Comparison of ENCODE assay signal across 9 cellular contexts in the genomic region with DNA sequence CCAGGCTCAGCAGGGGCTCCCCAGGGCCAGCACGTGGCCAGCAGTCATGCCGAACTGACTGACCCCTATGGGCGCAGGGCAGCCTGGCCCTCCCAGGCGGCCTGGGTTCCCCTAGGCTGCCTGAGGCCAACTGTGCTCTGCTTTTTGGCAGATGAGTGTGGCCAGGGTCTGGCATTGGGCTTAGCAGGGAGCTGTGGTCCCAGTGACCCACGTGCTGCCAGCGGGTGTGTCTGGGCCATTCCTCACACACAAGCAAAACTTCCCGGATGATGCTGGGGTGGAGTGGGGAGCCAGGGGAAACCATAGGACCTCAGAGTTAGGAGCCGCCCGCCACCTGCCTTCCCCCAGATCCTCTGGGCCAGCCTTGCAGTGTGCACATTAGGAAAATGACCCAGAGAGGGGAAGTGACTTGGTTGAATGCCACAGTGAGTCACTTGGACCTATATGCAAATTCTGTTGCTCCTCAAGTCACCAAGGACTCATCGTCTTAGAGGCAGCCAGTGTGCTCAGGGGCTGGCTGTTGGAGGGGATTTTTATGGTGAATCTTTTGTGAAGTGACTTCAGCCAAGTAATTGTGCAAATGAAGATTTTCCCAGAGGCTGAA. TPM values are rescaled to one million over a fixed set of nuclear protein-coding genes. Genes with fewer than 3 reads are reported as not detected.
DNase-seq lines count a peak whose midpoint lies in the region; ATAC-seq and TF ChIP-seq lines count a peak whose summit lies in the region.
"Had no signal": no experiment of that assay in that cellular context is flagged by ENCODE, and none has a peak within 500 bp of the region (broad histone marks: within the 10 kb centered on the region; RNA-seq: fewer than 3 reads in every experiment).

No MANE protein-coding gene starts in this region.

- ATAC-seq in CD4-positive, alpha-beta T cell (ENCODE audit: poor library complexity): peak; percentile 43
- ATAC-seq in GM19023 (IDR thresholded peaks at IDR 0.05; ENCODE audit: unreplicated experiment) (peak; percentile 74), HG03095 (IDR thresholded peaks at IDR 0.05; ENCODE audit: unreplicated experiment) (peak; percentile 49)

- H3K4me3 Mint-ChIP-seq in CD4-positive, alpha-beta T cell: peak overlapping the region; percentile 82

- intact Hi-C loops in CD4-positive, alpha-beta T cell (cut with DNase I, micrococcal nuclease): loop anchor here in 1 of 2 experiments (10.0 kb wide), 1 partner anchor 519 kb away; no protein-coding TSS in a partner anchor
- intact Hi-C loops in esophagus squamous epithelium (cut with DNase I): no loop called here

- no peaks in the 10 kb centered on the region for H3K27me3 ChIP-seq in CD4-positive, alpha-beta T cell (ENCODE audit: control insufficient read depth, insufficient read depth, low read length)
- H3K27me3 ChIP-seq in esophagus squamous epithelium: no peaks in the 10 kb centered on the region
- no peaks in the 10 kb centered on the region for H3K27me3 ChIP-seq in stomach smooth muscle (ENCODE audit: control insufficient read depth in 1 of 2, insufficient read depth in 2 of 2, low read length in 2 of 2)
- H3K27me3 ChIP-seq in WERI-Rb-1 (ENCODE audit: insufficient read depth, low read depth, severe bottlenecking): no peaks in the 10 kb centered on the region

- CTCF ChIA-PET in CD4-positive, alpha-beta T cell (lab: Charles Lee): interaction anchor here (2.5 kb wide), 1 partner anchor 10 kb away, joined by 17 read pairs; no protein-coding TSS in a partner anchor

- no peaks in the 10 kb centered on the region for H3K9me3 ChIP-seq in CD4-positive, alpha-beta T cell (ENCODE audit: control insufficient read depth, low read length)
- no peaks in the 10 kb centered on the region for H3K9me3 ChIP-seq in esophagus squamous epithelium
- H3K9me3 ChIP-seq in stomach smooth muscle (ENCODE audit: control insufficient read depth in 2 of 2, low read length in 2 of 2): no peaks in the 10 kb centered on the region
- H3K9me3 ChIP-seq in WERI-Rb-1 (ENCODE audit: severe bottlenecking): no peaks in the 10 kb centered on the region

- H3K27me3 Mint-ChIP-seq in CD4-positive, alpha-beta T cell: no peaks in the 10 kb centered on the region

- H3K4me3 ChIP-seq in esophagus squamous epithelium (no peak overlapping the region), stomach smooth muscle (ENCODE audit: low read length in 2 of 2) (no peak overlapping the region), WERI-Rb-1 (ENCODE audit: low read depth, low read length) (no peak overlapping the region)

- H3K9ac ChIP-seq in stomach smooth muscle (ENCODE audit: low read length in 2 of 2): no peak overlapping the region

- TF ChIP-seq POLR2A in esophagus squamous epithelium (IDR thresholded peaks at IDR 0.05): peak in 1 of 4 donors; percentile 50

- POLR2A ChIA-PET in CD4-positive, alpha-beta T cell (lab: Charles Lee): interaction anchor here (1.6 to 2.4 kb wide), 3 partner anchors 11 to 20 kb away, joined by 4 to 14 read pairs (median 5); no protein-coding TSS in a partner anchor

- H3K27ac ChIP-seq in CD4-positive, alpha-beta T cell (ENCODE audit: low read depth, low read length): peak overlapping the region; percentile 98
- H3K27ac ChIP-seq in esophagus squamous epithelium: peak overlapping the region; percentile 14 to 85 (median 38)
- peak overlapping the region; percentile 31 for H3K27ac ChIP-seq in stomach smooth muscle (ENCODE audit: low read length)
- no peak overlapping the region for H3K27ac ChIP-seq in WERI-Rb-1

- H3K36me3 ChIP-seq in esophagus squamous epithelium (no peaks in the 10 kb centered on the region), stomach smooth muscle (ENCODE audit: control insufficient read depth in 2 of 2, insufficient read depth in 2 of 2, low read length in 2 of 2) (no peaks in the 10 kb centered on the region), WERI-Rb-1 (no peaks in the 10 kb centered on the region)

- WGBS in esophagus squamous epithelium, 2 donors: 24 to 82% methylated on average over 2 to 9 of the region's 10 CpGs

- no peak for TF ChIP-seq CTCF in CD4-positive, alpha-beta T cell (IDR thresholded peaks at IDR 0.05)
- TF ChIP-seq CTCF in esophagus squamous epithelium (IDR thresholded peaks at IDR 0.05): no peak
- TF ChIP-seq CTCF in WERI-Rb-1 (IDR thresholded peaks at IDR 0.05; ENCODE audit: low read depth, low read length): no peak

- H3K4me1 ChIP-seq in esophagus squamous epithelium: peaks cover 28 to 65% (median 43%) of the 10 kb centered on the region in 3 donors
- peaks cover 62% of the 10 kb centered on the region for H3K4me1 ChIP-seq in stomach smooth muscle (ENCODE audit: control insufficient read depth, insufficient read depth, low read length)

- peak in 1 of 10 experiments; percentile 19 for DNase-seq in CD4-positive, alpha-beta T cell
- DNase-seq in SKM-1 (lab: John Stamatoyannopoulos, UW; ENCODE audit: unreplicated experiment) (peak; percentile 61), esophagus squamous epithelium (lab: John Stamatoyannopoulos, UW) (no peak), WERI-Rb-1 (no peak), DMS79 treated with DMSO at 0.1 percent for 48 hours (lab: John Stamatoyannopoulos, UW) (no peak)
- DNase-seq: left cardiac atrium had no signal

- peaks cover 45% of the 10 kb centered on the region for H3K36me3 Mint-ChIP-seq in CD4-positive, alpha-beta T cell (ENCODE audit: low read depth)

- peaks cover 93% of the 10 kb centered on the region for H3K4me1 Mint-ChIP-seq in CD4-positive, alpha-beta T cell (ENCODE audit: low read depth)

- H3K27ac Mint-ChIP-seq in CD4-positive, alpha-beta T cell: peak overlapping the region; percentile 92

- no peaks in the 10 kb centered on the region for H3K9me3 Mint-ChIP-seq in CD4-positive, alpha-beta T cell

RNA-seq across cellular contexts. Expression of gene ADORA2A, which starts 6.6 kb away (rescaled TPM):
- 10 to 100 TPM; 15.5 to 16.4 TPM for total RNA-seq in CD4-positive, alpha-beta T cell
- total RNA-seq in esophagus squamous epithelium: 1 to 10 TPM; 1.0 to 4.0 (median 2.4) TPM
